In genomic region chr2:168913171-168913484, GRCh38 we compare ENCODE assay signal across 13 cellular contexts. TPM values are rescaled to one million over a fixed set of nuclear protein-coding genes. Genes with fewer than 3 reads are reported as not detected.
A peak's percentile ranks its signal among the peaks of the same experiment; 100 is the strongest.
DNase-seq lines count a peak whose midpoint lies in the region; ATAC-seq, FAIRE-seq and TF ChIP-seq lines count a peak whose summit lies in the region.
"Had no signal": no experiment of that assay in that cellular context is flagged by ENCODE, and none has a peak within 500 bp of the region (broad histone marks: within the 10 kb centered on the region; RNA-seq: fewer than 3 reads in every experiment).

No MANE protein-coding gene starts in this region.

- 0 out of 5 replicates have a peak overlapping the region, but pooled peaks of 1 of the 2 experiments have one; percentile 45 for H3K4me3 Mint-ChIP-seq in H9

- H4K91ac ChIP-seq in H9 (ENCODE audit: insufficient read length, low read depth, low read length) = no peak overlapping the region

- H3K27me3 ChIP-seq in ACC112 (ENCODE audit: insufficient read depth, low read length) (peaks cover 27% of the 10 kb centered on the region), H9 (ENCODE audit: insufficient read depth, low read length) (no peaks in the 10 kb centered on the region; the same call in 1 of the 2 replicates), mammary epithelial cell (ENCODE audit: insufficient read depth, low read length) (peaks cover 1% of the 10 kb centered on the region), right lobe of liver (no peaks in the 10 kb centered on the region), left lung (peaks cover 11 to 21% of the 10 kb centered on the region in 2 donors)

- H2BK5ac ChIP-seq in H9 (ENCODE audit: insufficient read length, low read length) = no peak overlapping the region

- H3K4me3 ChIP-seq in ACC112 (ENCODE audit: low read depth, low read length) (peak overlapping the region; percentile 70), mammary epithelial cell (replicated peaks in 1 of 3; ENCODE audit: insufficient read depth in 1 of 3, low read depth in 2 of 3, low read length in 3 of 3) (peak overlapping the region in 2 of 3 experiments; percentile 22 to 28), right lobe of liver (peak overlapping the region in 2 of 3 donors; percentile 1 to 8), left lung (peak overlapping the region in 1 of 2 donors; percentile 6)

- TF ChIP-seq CTCF in H9 (conservative IDR thresholded peaks at IDR 0.05) = no peak
- TF ChIP-seq CTCF in mammary epithelial cell (conservative IDR thresholded peaks at IDR 0.05 in 1 of 2, IDR thresholded peaks at IDR 0.05 in 1 of 2; ENCODE audit: extremely low read depth in 1 of 2, insufficient read depth in 1 of 2, low read depth in 1 of 2, low read length in 2 of 2) = no peak
- no peak for TF ChIP-seq CTCF in right lobe of liver (IDR thresholded peaks at IDR 0.05)
- TF ChIP-seq CTCF in left lung (IDR thresholded peaks at IDR 0.05) = no peak

- H3K23me2 ChIP-seq in H9 (ENCODE audit: insufficient read length, low read depth, low read length, poor library complexity, severe bottlenecking) = no peaks in the 10 kb centered on the region

- dilution Hi-C loops in mammary epithelial cell (cut with HindIII; ENCODE audit: low sequenced_read_pairs) = no loop called here

- no peak overlapping the region for H3K18ac ChIP-seq in H9 (ENCODE audit: insufficient read length, low read depth, low read length)

- H3K27ac ChIP-seq in ACC112 (ENCODE audit: low read depth, low read length) = no peak overlapping the region
- H3K27ac ChIP-seq in H9 (ENCODE audit: insufficient read length, low read depth, low read length) = no peak overlapping the region
- no peak overlapping the region for H3K27ac ChIP-seq in mammary epithelial cell (ENCODE audit: insufficient read depth, low read depth, low read length)
- no peak overlapping the region for H3K27ac ChIP-seq in right lobe of liver
- no peak overlapping the region for H3K27ac ChIP-seq in left lung

- H3K4ac ChIP-seq in H9 (ENCODE audit: low read depth, low read length) = no peak overlapping the region

- H3K23ac ChIP-seq in H9 (ENCODE audit: insufficient read length, low read depth, low read length) = no peak overlapping the region

- FAIRE-seq in RCC 7860 (lab: Jason Lieb, UNC) = no peak
- FAIRE-seq: GM12892 had no signal

- H3K4me1 ChIP-seq in ACC112 (ENCODE audit: control insufficient read depth, insufficient read depth, low read length, unreplicated experiment) = no peaks in the 10 kb centered on the region
- H3K4me1 ChIP-seq in H9 (ENCODE audit: insufficient read depth, low read length) = peaks cover 17% of the 10 kb centered on the region
- H3K4me1 ChIP-seq in mammary epithelial cell (ENCODE audit: insufficient read depth, low read length) = no peaks in the 10 kb centered on the region
- H3K4me1 ChIP-seq in right lobe of liver = peaks cover 0 to 9% (median 4%) of the 10 kb centered on the region in 4 donors
- H3K4me1 ChIP-seq in left lung = no peaks in the 10 kb centered on the region

- H2BK120ac ChIP-seq in H9 (ENCODE audit: low read depth, low read length, poor library complexity, severe bottlenecking) = no peak overlapping the region

- H3K79me1 ChIP-seq in H9 (ENCODE audit: insufficient read depth, low read depth, low read length, poor library complexity, severe bottlenecking) = no peaks in the 10 kb centered on the region

- H2BK12ac ChIP-seq in H9 (ENCODE audit: insufficient read length, low read depth, low read length) = no peak overlapping the region

- no peak overlapping the region for H3K56ac ChIP-seq in H9 (ENCODE audit: insufficient read length, low read depth, low read length)

- peak overlapping the region; percentile 53 for H2AFZ ChIP-seq in ACC112 (ENCODE audit: low read length, unreplicated experiment)
- no peak overlapping the region for H2AFZ ChIP-seq in H9 (ENCODE audit: low read length)
- peak overlapping the region; percentile 75 for H2AFZ ChIP-seq in mammary epithelial cell (ENCODE audit: low read depth, low read length)

- peaks cover 54 to 56% of the 10 kb centered on the region in 2 experiments for H3K4me1 Mint-ChIP-seq in H9

- no peak overlapping the region for H3K27ac Mint-ChIP-seq in H9

- no peak for TF ChIP-seq POLR2A in right lobe of liver (IDR thresholded peaks at IDR 0.05)

- peak overlapping the region; percentile 39 for H3K4me2 ChIP-seq in H9 (ENCODE audit: insufficient read depth, insufficient read length, low read length)
- H3K4me2 ChIP-seq in mammary epithelial cell (ENCODE audit: insufficient read depth, low read depth, low read length) = peak overlapping the region; percentile 75

- CTCF ChIA-PET in mammary epithelial cell (lab: Charles Lee; ENCODE audit: low non-redundant PET) = interaction anchor here (0.6 kb wide), 1 partner anchor 139 kb away, joined by 3 read pairs; no protein-coding TSS in a partner anchor

- BruUV-seq in mammary epithelial cell (replicated peaks; lab: Mats Ljungman, UMichigan) = no TSS peak

- intact Hi-C loops in mammary epithelial cell (cut with micrococcal nuclease) (no loop called here), right lobe of liver (cut with DNase I) (loop anchor here in 1 of 2 donors (10.0 kb wide), 1 partner anchor 138 kb away; no protein-coding TSS in a partner anchor), left lung (cut with DNase I) (no loop called here)

- no peaks in the 10 kb centered on the region; the same call in 1 of the 2 replicates for H3K27me3 Mint-ChIP-seq in H9 (ENCODE audit: low read depth)

- in situ Hi-C loops in mammary epithelial cell (cut with MboI; ENCODE audit: low sequenced_read_pairs in 2 of 2) = loop anchor here (10.0 to 25.0 kb wide), 3 partner anchors 138 to 751 kb away; no protein-coding TSS in a partner anchor

- no peak overlapping the region for H2AK5ac ChIP-seq in H9 (ENCODE audit: insufficient read length, low read length)

- no peak overlapping the region for H2BK20ac ChIP-seq in H9 (ENCODE audit: low read depth, low read length, poor library complexity, severe bottlenecking)

- H3K14ac ChIP-seq in H9 (ENCODE audit: insufficient read depth, low read length) = no peak overlapping the region

- ATAC-seq in right lobe of liver = no peak
- ATAC-seq in GM19452 (IDR thresholded peaks at IDR 0.05; ENCODE audit: unreplicated experiment) = no peak
- ATAC-seq in left lung = no peak

- peaks cover 0 to 11% (median 5%) of the 10 kb centered on the region in 3 experiments; a peak in 4 of 7 replicates for H3K36me3 Mint-ChIP-seq in H9 (ENCODE audit: insufficient read depth in 1 of 3, low read depth in 3 of 3)

- H3K36me3 ChIP-seq in ACC112 (ENCODE audit: insufficient read depth, low read length) (no peaks in the 10 kb centered on the region), mammary epithelial cell (ENCODE audit: insufficient read depth, low read length) (no peaks in the 10 kb centered on the region), right lobe of liver (no peaks in the 10 kb centered on the region), left lung (no peaks in the 10 kb centered on the region)

- H3T11ph ChIP-seq in H9 (ENCODE audit: low read length) = no peak overlapping the region

- H2BK15ac ChIP-seq in H9 (ENCODE audit: low read depth, low read length) = no peak overlapping the region

- peaks cover 7 to 9% of the 10 kb centered on the region in 2 experiments for H3K9me3 Mint-ChIP-seq in H9

- no peak overlapping the region for H4K5ac ChIP-seq in H9 (ENCODE audit: insufficient read length, low read depth, low read length)

- no peaks in the 10 kb centered on the region for H3K9me3 ChIP-seq in H9 (ENCODE audit: control insufficient read depth, low read depth, low read length)
- H3K9me3 ChIP-seq in mammary epithelial cell (replicated peaks; ENCODE audit: insufficient read depth, low read length) = no peaks in the 10 kb centered on the region
- H3K9me3 ChIP-seq in right lobe of liver = no peaks in the 10 kb centered on the region
- H3K9me3 ChIP-seq in left lung = peaks cover 0 to 4% of the 10 kb centered on the region in 2 donors

- H4K20me1 ChIP-seq in H9 (ENCODE audit: control insufficient read depth, insufficient read depth, insufficient read length) = no peaks in the 10 kb centered on the region
- no peaks in the 10 kb centered on the region for H4K20me1 ChIP-seq in mammary epithelial cell (ENCODE audit: insufficient read depth, low read length)

- no peaks in the 10 kb centered on the region for H3K79me2 ChIP-seq in ACC112 (ENCODE audit: control insufficient read depth, insufficient read depth, low read length, unreplicated experiment)
- H3K79me2 ChIP-seq in H9 (ENCODE audit: insufficient read depth, low read length) = no peaks in the 10 kb centered on the region
- no peaks in the 10 kb centered on the region for H3K79me2 ChIP-seq in mammary epithelial cell (ENCODE audit: insufficient read depth, low read length)

- H3K9ac ChIP-seq in H9 (ENCODE audit: extremely low read depth, insufficient read length, low read length) (no peak overlapping the region), mammary epithelial cell (ENCODE audit: insufficient read depth, low read length) (no peak overlapping the region)

- H4K8ac ChIP-seq in H9 (replicated peaks; ENCODE audit: insufficient read length, low read depth, low read length) = no peak overlapping the region

- no CpG with 5 or more reads among the region's 8 CpGs for WGBS in H9 (ENCODE audit: extremely low coverage, insufficient read length, low lambda C conversion rate)
- WGBS in mammary epithelial cell (ENCODE audit: low coverage, missing lambda C conversion rate) = 40% methylated on average over 7 of the region's 8 CpGs
- 37% methylated on average over 8 of the region's 8 CpGs for WGBS in right lobe of liver (ENCODE audit: insufficient coverage, low coverage, low lambda C conversion rate, missing lambda C conversion rate)

- no peak for DNase-seq in H9
- DNase-seq in mammary epithelial cell = no peak
- DNase-seq in right lobe of liver = no peak
- no peak for DNase-seq in left lung
- DNase-seq in RCC 7860 (ENCODE audit: low spot score) = no peak
- DNase-seq in T-helper 1 cell = no peak
- DNase-seq: stimulated activated CD4-positive, alpha-beta T cell treated with anti-CD3 and anti-CD28 coated beads, Interleukin-4, amount 100 ng/mL, for 24 hours had no signal

RNA-seq across cellular contexts. Expression of gene G6PC2, which starts 12.0 kb away (rescaled TPM):
- not detected in 2 replicates for total RNA-seq in H9 (2021)
- not detected for total RNA-seq in mammary epithelial cell
- not detected for polyA plus RNA-seq in mammary epithelial cell
- not detected for polyA minus RNA-seq in mammary epithelial cell
- total RNA-seq in right lobe of liver = not detected
- total RNA-seq in left lung = not detected
- total RNA-seq: mononuclear cell; T-helper 1 cell treated with Interleukin-12 subunit alpha and Interleukin-12 subunit beta and Interleukin-4 antibody, amounts not matched to agents 30 ng/mL and 1 ng/mL, for 36 hours; ureter had no signal

RNA-seq across cellular contexts. Expression of gene SPC25, which starts 22.9 kb away (rescaled TPM):
- total RNA-seq in H9 (2021) (28.5 and 31.5 TPM in 2 replicates), mammary epithelial cell (10 to 100 TPM in 1 of 2 donors, under 1 TPM in 1; 0.33 to 13.2 TPM), right lobe of liver (1 to 10 TPM in 1 of 6 experiments, under 1 TPM in 4, not detected in 1; 0.15 to 1.1 (median 0.67) TPM), left lung (1 to 10 TPM; 1.4 to 5.0 TPM)
- 9.3 TPM for polyA plus RNA-seq in mammary epithelial cell
- 2.8 TPM for polyA minus RNA-seq in mammary epithelial cell
